Comparison of ENCODE assay signal across 1 cellular context in genomic region chr19:51702103-51702753, GRCh38.
TF ChIP-seq lines count a peak whose summit lies in the region.

No MANE protein-coding gene starts in this region.

TF ChIP-seq in K562, 482 proteins besides CTCF, POLR2A, EP300 and RAD21 (continued from another document and continues in another):
- TF ChIP-seq ZBTB40 (IDR thresholded peaks at IDR 0.05) (no peak), ZBTB40 (CRISPR knock-in tag; IDR thresholded peaks at IDR 0.05) (no peak), ETS1 (conservative IDR thresholded peaks at IDR 0.05; ENCODE audit: control insufficient read depth, low read depth, low read length) (no peak), PREB (CRISPR knock-in tag; IDR thresholded peaks at IDR 0.05) (no peak), TFE3 (CRISPR knock-in tag; IDR thresholded peaks at IDR 0.05) (no peak), ZNF134 (CRISPR knock-in tag; conservative IDR thresholded peaks at IDR 0.05) (no peak), SNAPC5 (CRISPR knock-in tag; IDR thresholded peaks at IDR 0.05) (no peak), SP2 (IDR thresholded peaks at IDR 0.05; ENCODE audit: extremely low read depth, low read depth, low read length, poor library complexity, severe bottlenecking) (no peak), OTX1 (CRISPR knock-in tag; IDR thresholded peaks at IDR 0.05) (no peak), MNT (conservative IDR thresholded peaks at IDR 0.05) (peak in 1 of 2 experiments; percentile 39; a peak in 1 of 4 replicates), ZKSCAN3 (CRISPR knock-in tag; IDR thresholded peaks at IDR 0.05) (no peak), TFAP4 (CRISPR knock-in tag; IDR thresholded peaks at IDR 0.05; ENCODE audit: borderline replicate concordance) (peak; percentile 53; the same call in 1 of the 2 replicates), POLR3G (IDR thresholded peaks at IDR 0.05; ENCODE audit: extremely low read depth, insufficient read length, insufficient replicate concordance) (no peak), ATF6 (CRISPR knock-in tag; IDR thresholded peaks at IDR 0.05) (0 out of 2 replicates have a peak, but pooled peaks have one; percentile 18), ZC3H11A (IDR thresholded peaks at IDR 0.05; ENCODE audit: low read depth, low read length) (no peak), SRSF1 (IDR thresholded peaks at IDR 0.05; ENCODE audit: low read depth, low read length) (no peak), ZNF644 (tag; IDR thresholded peaks at IDR 0.05; ENCODE audit: low read depth) (no peak), IRF9 (tag; IDR thresholded peaks at IDR 0.05) (no peak), SMC3 (conservative IDR thresholded peaks at IDR 0.05; ENCODE audit: insufficient read depth, low read depth, low read length) (no peak), HINFP (tag; conservative IDR thresholded peaks at IDR 0.05; ENCODE audit: low read depth) (peak; percentile 75; the same call in 1 of the 2 replicates), MAZ (CRISPR knock-in tag; conservative IDR thresholded peaks at IDR 0.05 in 1 of 2, IDR thresholded peaks at IDR 0.05 in 1 of 2) (peak in 1 of 2 experiments; percentile 15; a peak in 1 of 4 replicates), RNF219 (CRISPR knock-in tag; IDR thresholded peaks at IDR 0.05) (no peak), FUS (optimal IDR thresholded peaks at IDR 0.05; ENCODE audit: low read depth, low read length) (no peak), BRCA1 (IDR thresholded peaks at IDR 0.05) (no peak), BRCA1 (CRISPR knock-in tag; IDR thresholded peaks at IDR 0.05) (no peak), MCM5 (IDR thresholded peaks at IDR 0.05; ENCODE audit: low read depth) (no peak), GABPA (tag; conservative IDR thresholded peaks at IDR 0.05; ENCODE audit: low read depth) (no peak), ELF1 (tag; IDR thresholded peaks at IDR 0.05) (no peak), ATF1 (CRISPR knock-in tag; IDR thresholded peaks at IDR 0.05) (no peak), ATF1 (tag; IDR thresholded peaks at IDR 0.05) (peak; percentile 76), SUPT5H (IDR thresholded peaks at IDR 0.05) (no peak), BCL6 (CRISPR knock-in tag; IDR thresholded peaks at IDR 0.05) (no peak), TBP (optimal IDR thresholded peaks at IDR 0.05; ENCODE audit: low read depth, low read length) (peak; percentile 54), FOXA3 (CRISPR knock-in tag; conservative IDR thresholded peaks at IDR 0.05 in 1 of 2, IDR thresholded peaks at IDR 0.05 in 1 of 2) (peak in 1 of 2 experiments; percentile 50; a peak in 1 of 4 replicates), PML (IDR thresholded peaks at IDR 0.05; ENCODE audit: low read length) (no peak)
